ENCODE assay signal across 8 cellular contexts in the genomic region with DNA sequence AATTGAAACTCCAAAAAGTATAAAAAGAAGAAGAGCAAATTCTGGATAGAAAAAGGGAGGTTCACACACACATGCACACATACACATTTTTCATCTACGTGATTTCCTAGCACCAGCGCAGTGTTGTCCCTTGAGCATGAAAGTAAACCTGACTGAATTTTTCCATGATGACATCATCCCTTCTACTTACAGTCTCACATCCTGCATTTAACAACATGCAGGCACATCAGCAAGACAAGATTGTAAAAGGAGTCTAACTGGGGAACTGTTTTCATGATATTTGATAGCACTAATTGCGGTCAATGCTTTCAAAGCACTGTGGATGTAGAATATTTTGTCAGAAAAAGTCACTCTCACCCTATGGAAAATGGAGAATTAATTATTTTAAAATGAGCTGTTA. TPM values are rescaled to one million over a fixed set of nuclear protein-coding genes. Genes with fewer than 3 reads are reported as not detected.
DNase-seq lines count a peak whose midpoint lies in the region; ATAC-seq and TF ChIP-seq lines count a peak whose summit lies in the region.

No MANE protein-coding gene starts in this region.

- intact Hi-C loops in left ventricle myocardium superior (cut with micrococcal nuclease) (no loop called here), tibial artery (cut with DNase I; ENCODE audit: low total_unique reads) (no loop called here)

- H3K27me3 Mint-ChIP-seq in stimulated activated memory B cell treated with anti-CD40 and anti-IgM and Interleukin-4, amounts not matched to agents 10 μg/mL and 1 μg/mL and 100 μg/mL, for 72 hours, result peaks cover 14% of the 10 kb centered on the region

- no peaks in the 10 kb centered on the region for H3K27me3 ChIP-seq in HUES48 (ENCODE audit: control insufficient read depth, insufficient read depth, low read length)
- no peaks in the 10 kb centered on the region for H3K27me3 ChIP-seq in tibial artery

- H3K36me3 ChIP-seq in HUES48 (ENCODE audit: control insufficient read depth, insufficient read depth, low read length) (no peaks in the 10 kb centered on the region), tibial artery (no peaks in the 10 kb centered on the region)

- DNase-seq in GM13976 (ENCODE audit: low spot score), result peak; percentile 9
- DNase-seq in SW 1271 (lab: John Stamatoyannopoulos, UW), result peak; percentile 11 to 78
- DNase-seq in left ventricle myocardium superior, result no peak
- DNase-seq in superior temporal gyrus (ENCODE audit: extremely low spot score), result peak; percentile 51
- DNase-seq in tibial artery, result no peak

- H3K4me1 ChIP-seq in HUES48 (ENCODE audit: control insufficient read depth, insufficient read depth, low read length) (peaks cover 17% of the 10 kb centered on the region; the same call in 1 of the 2 replicates), tibial artery (no peaks in the 10 kb centered on the region)

- peak overlapping the region; percentile 34; the same call in 1 of the 2 replicates for H3K4me3 ChIP-seq in HUES48 (ENCODE audit: low read depth, low read length)
- H3K4me3 ChIP-seq in tibial artery, result no peak overlapping the region

- H3K9ac ChIP-seq in HUES48 (ENCODE audit: low read depth, low read length), result no peak overlapping the region; the same call in 1 of the 2 replicates

- H3K36me3 Mint-ChIP-seq in stimulated activated memory B cell treated with anti-CD40 and anti-IgM and Interleukin-4, amounts not matched to agents 10 μg/mL and 1 μg/mL and 100 μg/mL, for 72 hours, result no peaks in the 10 kb centered on the region

- no peaks in the 10 kb centered on the region for H3K4me1 Mint-ChIP-seq in stimulated activated memory B cell treated with anti-CD40 and anti-IgM and Interleukin-4, amounts not matched to agents 10 μg/mL and 1 μg/mL and 100 μg/mL, for 72 hours

- peaks cover 2% of the 10 kb centered on the region for H3K9me3 Mint-ChIP-seq in stimulated activated memory B cell treated with anti-CD40 and anti-IgM and Interleukin-4, amounts not matched to agents 10 μg/mL and 1 μg/mL and 100 μg/mL, for 72 hours

- H3K9me3 ChIP-seq in HUES48 (ENCODE audit: control insufficient read depth, insufficient read depth, low read length), result no peaks in the 10 kb centered on the region
- H3K9me3 ChIP-seq in tibial artery, result no peaks in the 10 kb centered on the region

- no peak for TF ChIP-seq CTCF in GM13976 (IDR thresholded peaks at IDR 0.05; ENCODE audit: borderline replicate concordance, control extremely low read depth, extremely low read depth, insufficient read depth, missing control alignments)
- TF ChIP-seq CTCF in tibial artery (IDR thresholded peaks at IDR 0.05), result no peak

- ATAC-seq in left ventricle myocardium superior, result peak; percentile 92
- no peak for ATAC-seq in GM19035 (IDR thresholded peaks at IDR 0.05; ENCODE audit: unreplicated experiment)
- ATAC-seq in stimulated activated memory B cell treated with anti-CD40 and anti-IgM and Interleukin-4, amounts not matched to agents 10 μg/mL and 1 μg/mL and 100 μg/mL, for 72 hours, result no peak

- peak overlapping the region; percentile 18 for H3K27ac ChIP-seq in HUES48 (ENCODE audit: low read depth, low read length)
- H3K27ac ChIP-seq in tibial artery, result no peak overlapping the region

- in situ Hi-C loops in GM13976 (cut with MboI; ENCODE audit: low sequenced_read_pairs, unreplicated experiment), result no loop called here

- H3K4me3 Mint-ChIP-seq in stimulated activated memory B cell treated with anti-CD40 and anti-IgM and Interleukin-4, amounts not matched to agents 10 μg/mL and 1 μg/mL and 100 μg/mL, for 72 hours, result no peak overlapping the region

- H3K27ac Mint-ChIP-seq in stimulated activated memory B cell treated with anti-CD40 and anti-IgM and Interleukin-4, amounts not matched to agents 10 μg/mL and 1 μg/mL and 100 μg/mL, for 72 hours, result no peak overlapping the region

RNA-seq across cellular contexts. Expression of gene GAS2, which starts 36.6 kb away (rescaled TPM):
- total RNA-seq in left ventricle myocardium superior, result 13.0 TPM

Comparison
In these comparisons a context has a peak if more than half of its experiments do, and no peak if none do; other contexts are left out.
1. DNase-seq: peak in GM13976 (single experiment), SW 1271 (2 of 2) and superior temporal gyrus (single experiment); none in left ventricle myocardium superior (single experiment) and tibial artery (0 of 2).